In the genomic region with DNA sequence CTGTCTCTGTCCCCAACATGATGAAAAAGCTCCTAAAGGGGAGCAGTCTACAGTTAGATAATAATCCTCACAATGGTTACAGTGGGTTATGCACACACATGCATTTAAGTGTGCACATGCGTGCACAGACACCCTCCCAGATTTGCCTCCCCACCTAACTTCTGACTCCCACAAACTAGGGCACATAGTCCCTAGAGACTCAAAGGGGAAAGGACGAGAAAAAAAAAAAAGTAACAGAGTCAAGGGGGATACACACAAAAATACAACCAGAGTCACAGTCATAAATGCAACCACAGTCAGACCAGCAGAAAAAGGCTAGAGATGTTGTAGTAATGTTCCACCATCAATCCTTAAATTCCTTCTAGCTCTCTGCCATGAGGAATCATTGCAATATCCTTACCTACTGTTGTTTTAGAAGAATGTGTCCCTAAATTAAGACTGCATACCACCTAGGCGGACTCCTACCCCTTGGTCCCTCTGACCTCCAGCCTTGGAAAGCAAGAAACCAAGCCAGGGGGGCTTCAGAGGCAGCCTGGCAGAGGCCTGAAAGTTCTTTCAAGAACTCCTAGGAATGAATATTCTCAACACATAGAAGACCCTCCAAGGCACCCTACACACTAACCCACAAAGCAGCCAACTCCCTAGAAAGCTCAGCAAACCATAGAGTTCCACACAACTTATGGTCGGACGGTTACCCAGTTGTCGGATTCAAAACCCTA, we compare ENCODE assay signal across 1 cellular context.
A peak's percentile ranks its signal among the peaks of the same experiment; 100 is the strongest.
TF ChIP-seq lines count a peak whose summit lies in the region.

No MANE protein-coding gene starts in this region.

TF ChIP-seq in HepG2, 621 proteins besides CTCF, POLR2A, EP300 and RAD21:
- TF ChIP-seq, protein P1, sequence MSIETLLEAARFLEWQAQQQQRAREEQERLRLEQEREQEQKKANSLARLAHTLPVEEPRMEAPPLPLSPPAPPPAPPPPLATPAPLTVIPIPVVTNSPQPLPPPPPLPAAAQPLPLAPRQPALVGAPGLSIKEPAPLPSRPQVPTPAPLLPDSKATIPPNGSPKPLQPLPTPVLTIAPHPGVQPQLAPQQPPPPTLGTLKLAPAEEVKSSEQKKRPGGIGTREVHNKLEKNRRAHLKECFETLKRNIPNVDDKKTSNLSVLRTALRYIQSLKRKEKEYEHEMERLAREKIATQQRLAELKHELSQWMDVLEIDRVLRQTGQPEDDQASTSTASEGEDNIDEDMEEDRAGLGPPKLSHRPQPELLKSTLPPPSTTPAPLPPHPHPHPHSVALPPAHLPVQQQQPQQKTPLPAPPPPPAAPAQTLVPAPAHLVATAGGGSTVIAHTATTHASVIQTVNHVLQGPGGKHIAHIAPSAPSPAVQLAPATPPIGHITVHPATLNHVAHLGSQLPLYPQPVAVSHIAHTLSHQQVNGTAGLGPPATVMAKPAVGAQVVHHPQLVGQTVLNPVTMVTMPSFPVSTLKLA (IDR thresholded peaks at IDR 0.05), result no peak
- TF ChIP-seq CAMTA2 (CRISPR knock-in tag; IDR thresholded peaks at IDR 0.05; ENCODE audit: borderline replicate concordance), result 0 out of 2 replicates have a peak, but pooled peaks have one; percentile 10
